In genomic region chr1:244074559-244075171, GRCh38 we compare ENCODE assay signal across 8 cellular contexts. TPM values are rescaled to one million over a fixed set of nuclear protein-coding genes. Genes with fewer than 3 reads are reported as not detected.
A peak's percentile ranks its signal among the peaks of the same experiment; 100 is the strongest.
DNase-seq lines count a peak whose midpoint lies in the region; ATAC-seq and TF ChIP-seq lines count a peak whose summit lies in the region.

No MANE protein-coding gene starts in this region.

- no peak overlapping the region for H3K27ac ChIP-seq in OCI-LY1 (ENCODE audit: low read depth, low read length, poor library complexity, severe bottlenecking)
- no peak overlapping the region for H3K27ac ChIP-seq in tibial artery

- H3K4me3 Mint-ChIP-seq in CD14-positive monocyte: peak overlapping the region; percentile 7 to 87
- peak overlapping the region; percentile 69 for H3K4me3 Mint-ChIP-seq in activated naive CD8-positive, alpha-beta T cell

- peak overlapping the region in 1 of 7 donors; percentile 69 for H3K27ac Mint-ChIP-seq in CD14-positive monocyte
- peak overlapping the region; percentile 47 for H3K27ac Mint-ChIP-seq in activated naive CD8-positive, alpha-beta T cell

- no peak for DNase-seq in CD14-positive monocyte (ENCODE audit: low spot score)
- DNase-seq in stimulated activated CD8-positive, alpha-beta memory T cell treated with anti-CD3 and anti-CD28 coated beads, Interleukin-12 subunit alpha, Interleukin-12 subunit beta, amount 100 ng/mL, for 1 hour (ENCODE audit: low read depth): peak; percentile 42
- no peak for DNase-seq in tibial artery
- no peak for DNase-seq in OCI-M2 (lab: John Stamatoyannopoulos, UW; ENCODE audit: unreplicated experiment)

- ATAC-seq in GM21360 (IDR thresholded peaks at IDR 0.05; ENCODE audit: unreplicated experiment) (peak; percentile 66), esophagus mucosa (no peak)

- H3K36me3 Mint-ChIP-seq in CD14-positive monocyte: no peaks in the 10 kb centered on the region
- H3K36me3 Mint-ChIP-seq in activated naive CD8-positive, alpha-beta T cell: no peaks in the 10 kb centered on the region

- H3K27me3 ChIP-seq in OCI-LY1 (ENCODE audit: insufficient read depth, low read length) (peaks cover 3% of the 10 kb centered on the region; the same call in 1 of the 2 replicates), tibial artery (peaks cover 0 to 11% of the 10 kb centered on the region in 2 donors)

- H3K4me1 ChIP-seq in OCI-LY1 (ENCODE audit: insufficient read depth, low read length, severe bottlenecking) (peaks cover 16% of the 10 kb centered on the region), tibial artery (peaks cover 0 to 6% (median 0%) of the 10 kb centered on the region in 4 donors)

- H3F3A ChIP-seq in OCI-LY1 (ENCODE audit: insufficient read depth, low read length): no peaks in the 10 kb centered on the region

- peak overlapping the region; percentile 67 for H3K4me2 ChIP-seq in OCI-LY1 (ENCODE audit: low read length)

- no peaks in the 10 kb centered on the region for H3K79me2 ChIP-seq in OCI-LY1 (ENCODE audit: insufficient read depth, low read length)

- peaks cover 25% of the 10 kb centered on the region for H3K4me1 Mint-ChIP-seq in CD14-positive monocyte
- peaks cover 41% of the 10 kb centered on the region for H3K4me1 Mint-ChIP-seq in activated naive CD8-positive, alpha-beta T cell (ENCODE audit: low read depth)

- no peak for TF ChIP-seq CTCF in CD14-positive monocyte (IDR thresholded peaks at IDR 0.05)
- no peak for TF ChIP-seq CTCF in OCI-LY1 (IDR thresholded peaks at IDR 0.05; ENCODE audit: low read length)
- no peak for TF ChIP-seq CTCF in tibial artery (IDR thresholded peaks at IDR 0.05)

- H3K9me3 ChIP-seq in OCI-LY1 (ENCODE audit: low read length) (no peaks in the 10 kb centered on the region), tibial artery (no peaks in the 10 kb centered on the region)

- H4K20me1 ChIP-seq in OCI-LY1 (ENCODE audit: insufficient read depth, low read length): no peaks in the 10 kb centered on the region

- intact Hi-C loops in CD14-positive monocyte (cut with micrococcal nuclease): no loop called here
- intact Hi-C loops in tibial artery (cut with DNase I; ENCODE audit: low total_unique reads): no loop called here

- H2AFZ ChIP-seq in OCI-LY1 (ENCODE audit: low read length): no peak overlapping the region

- no peak overlapping the region; the same call in 1 of the 2 replicates for H3K9ac ChIP-seq in OCI-LY1 (ENCODE audit: low read length)

- H3K9me3 Mint-ChIP-seq in CD14-positive monocyte: peaks cover 0 to 3% (median 0%) of the 10 kb centered on the region in 7 donors
- H3K9me3 Mint-ChIP-seq in activated naive CD8-positive, alpha-beta T cell (ENCODE audit: low read depth): no peaks in the 10 kb centered on the region

- no peaks in the 10 kb centered on the region for H3K9me2 ChIP-seq in OCI-LY1 (ENCODE audit: low read depth, low read length)

- H3K36me3 ChIP-seq in OCI-LY1 (ENCODE audit: insufficient read depth, low read length) (no peaks in the 10 kb centered on the region), tibial artery (no peaks in the 10 kb centered on the region)

- peak overlapping the region; percentile 34 for H3K4me3 ChIP-seq in OCI-LY1 (ENCODE audit: low read depth, low read length, poor library complexity, severe bottlenecking)
- no peak overlapping the region for H3K4me3 ChIP-seq in tibial artery

- H3K27me3 Mint-ChIP-seq in CD14-positive monocyte (ENCODE audit: low read depth in 3 of 3): peaks cover 9 to 25% (median 18%) of the 10 kb centered on the region in 3 donors
- H3K27me3 Mint-ChIP-seq in activated naive CD8-positive, alpha-beta T cell: no peaks in the 10 kb centered on the region

RNA-seq across cellular contexts. Expression of gene ZBTB18, which starts 23.6 kb away (rescaled TPM):
- polyA plus RNA-seq in CD14-positive monocyte: 1 to 10 TPM; 3.0 to 3.6 TPM
- total RNA-seq in esophagus mucosa: 3.1 TPM
